In the genomic region with DNA sequence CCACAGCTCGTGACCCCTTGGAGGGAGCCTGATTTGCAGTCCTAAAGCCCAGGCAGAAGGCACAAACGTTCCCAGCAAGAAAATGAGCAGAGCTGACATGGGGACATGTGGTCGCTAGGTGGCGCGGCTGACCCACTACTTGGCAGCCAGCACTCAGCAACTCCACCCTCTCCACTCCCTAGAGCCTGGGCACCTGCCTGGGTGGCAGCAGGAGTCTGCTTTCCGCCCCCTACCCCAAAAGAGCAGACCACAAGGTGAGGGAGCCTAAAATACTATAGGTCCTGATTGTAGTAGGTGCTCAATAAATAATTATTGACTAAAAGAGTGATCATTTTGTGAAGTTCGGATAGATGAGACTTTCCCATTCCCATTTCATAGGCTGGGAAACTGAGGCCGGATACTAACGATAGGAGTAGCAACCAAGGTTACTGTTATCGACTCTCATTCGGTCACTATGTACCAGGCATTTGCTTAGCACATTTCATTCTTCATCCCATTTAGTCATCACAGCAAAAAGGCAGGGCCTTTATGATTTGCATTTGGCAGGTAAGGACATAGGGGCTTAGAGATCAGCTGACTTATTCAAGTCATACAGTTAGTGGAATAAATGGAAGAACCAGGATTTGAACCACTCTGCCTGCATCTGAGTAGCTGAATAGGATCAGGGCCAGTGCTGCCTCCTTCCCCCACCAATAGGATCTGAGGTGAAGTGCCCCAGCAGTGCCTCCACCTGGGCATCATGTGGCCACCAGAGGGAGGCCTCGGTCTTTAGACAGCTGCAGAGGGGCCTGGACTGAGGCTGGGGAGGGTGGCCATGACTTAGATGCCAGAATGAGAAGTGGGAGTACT, we compare ENCODE assay signal across 8 cellular contexts. TPM values are rescaled to one million over a fixed set of nuclear protein-coding genes. Genes with fewer than 3 reads are reported as not detected.
A peak's percentile ranks its signal among the peaks of the same experiment; 100 is the strongest.
DNase-seq lines count a peak whose midpoint lies in the region; ATAC-seq, FAIRE-seq and TF ChIP-seq lines count a peak whose summit lies in the region.

No MANE protein-coding gene starts in this region.

- no peak overlapping the region for H3K4me3 ChIP-seq in AG04450 (ENCODE audit: low read depth, low read length)
- no peak overlapping the region for H3K4me3 ChIP-seq in MG63

- DNase-seq in AG04450 (ENCODE audit: low read depth, low spot score), result peak; percentile 15
- peak; percentile 77 for DNase-seq in GM19239 (ENCODE audit: insufficient read length, low spot score)
- DNase-seq in MG63, result peak; percentile 61
- DNase-seq in SKM-1 treated with dmso at 0.1 percent for 144 hours (lab: John Stamatoyannopoulos, UW; ENCODE audit: unreplicated experiment), result peak; percentile 75
- peak; percentile 79 for DNase-seq in activated naive CD4-positive, alpha-beta T cell treated with Interleukin-2 at 50 U/mL for 16 hours
- DNase-seq in head of caudate nucleus, result peak; percentile 56 to 86 (median 72)
- peak; percentile 41 for DNase-seq in renal cortical epithelial cell (ENCODE audit: low read depth)

- H3K27me3 ChIP-seq in AG04450 (ENCODE audit: control insufficient read depth, insufficient read depth, low read length) (peaks cover 11% of the 10 kb centered on the region), MG63 (0 out of 2 replicates have a peak, but pooled peaks cover 5% of the 10 kb centered on the region)

- H3K9me3 ChIP-seq in AG04450 (ENCODE audit: control insufficient read depth, insufficient read depth, low read length) (no peaks in the 10 kb centered on the region; the same call in 1 of the 2 replicates), MG63 (no peaks in the 10 kb centered on the region)

- no peaks in the 10 kb centered on the region for H3K36me3 ChIP-seq in MG63

- POLR2A ChIA-PET in AG04450 (lab: Yijun Ruan, JAX), result no interaction called here

- no peak for ATAC-seq in HG03520 (IDR thresholded peaks at IDR 0.05; ENCODE audit: unreplicated experiment)

- no peak overlapping the region for H3K27ac ChIP-seq in AG04450 (ENCODE audit: low read depth, low read length)

- peak; percentile 88 for TF ChIP-seq CTCF in AG04450 (IDR thresholded peaks at IDR 0.05; ENCODE audit: low read depth, low read length)

- CTCF ChIA-PET in AG04450 (lab: Charles Lee), result interaction anchor here (0.6 to 4.9 kb wide), 18 partner anchors 9 to 399 kb away, joined by 3 to 138 read pairs (median 4); no protein-coding TSS in a partner anchor

- intact Hi-C loops in head of caudate nucleus (cut with DNase I), result loop anchor here (5.0 kb wide), 1 partner anchor 126 kb away; no protein-coding TSS in a partner anchor

- peak; percentile 86 for FAIRE-seq in GM19239 (lab: Jason Lieb, UNC)

RNA-seq across cellular contexts. Expression of a gene that starts 57.3 kb away (rescaled TPM):
- polyA plus RNA-seq in AG04450 (2011; rRNA removed), result not detected in 2 replicates
- not detected in 2 replicates for polyA minus RNA-seq in AG04450 (2011; rRNA and poly(A)+ RNA removed)
- total RNA-seq in MG63 (2014; rRNA removed; shearing (Covaris generic); ENCODE audit: low replicate concordance), result not detected in 2 replicates
- not detected in 2 replicates for total RNA-seq in renal cortical epithelial cell

Comparison
In these comparisons a context has a peak if more than half of its experiments do, and no peak if none do; other contexts are left out.
1. DNase-seq: peak in every context shown above with its lines; median percentile 79 in activated naive CD4-positive, alpha-beta T cell treated with Interleukin-2 at 50 U/mL for 16 hours; 77 in GM19239; 75 in SKM-1 treated with dmso at 0.1 percent for 144 hours; 72 in head of caudate nucleus; 61 in MG63; 41 in renal cortical epithelial cell; 15 in AG04450.